Comparison of ENCODE assay signal across 8 cellular contexts in genomic region chr3:66971891-66972551, GRCh38. TPM values are rescaled to one million over a fixed set of nuclear protein-coding genes. Genes with fewer than 3 reads are reported as not detected.
DNase-seq lines count a peak whose midpoint lies in the region; ATAC-seq and TF ChIP-seq lines count a peak whose summit lies in the region.

No MANE protein-coding gene starts in this region.

- H3K27ac ChIP-seq in AG04450 (ENCODE audit: low read depth, low read length) = no peak overlapping the region

- POLR2A ChIA-PET in AG04450 (lab: Yijun Ruan, JAX) = interaction anchor here (0.9 kb wide), 1 partner anchor 26 kb away, joined by 4 read pairs; the partner anchor contains the start of gene KBTBD8

- peak overlapping the region; percentile 65 for H3K27ac Mint-ChIP-seq in central memory CD8-positive, alpha-beta T cell (ENCODE audit: low read depth)

- peak overlapping the region; percentile 53 for H3K4me3 ChIP-seq in AG04450 (ENCODE audit: low read depth, low read length)
- H3K4me3 ChIP-seq in kidney epithelial cell (ENCODE audit: low read depth, low read length) = peak overlapping the region; percentile 15

- H3K27me3 Mint-ChIP-seq in central memory CD8-positive, alpha-beta T cell = no peaks in the 10 kb centered on the region

- CTCF ChIA-PET in AG04450 (lab: Charles Lee) = interaction anchor here (0.6 to 5.0 kb wide), 46 partner anchors 11 to 2000 kb away, joined by 3 to 92 read pairs (median 4); partner anchors contain the start of gene KBTBD8

- TF ChIP-seq CTCF in AG04450 (IDR thresholded peaks at IDR 0.05; ENCODE audit: low read depth, low read length) (peak; percentile 97), kidney epithelial cell (IDR thresholded peaks at IDR 0.05; ENCODE audit: insufficient read depth, low read length, poor library complexity, severe bottlenecking) (peak; percentile 84)

- DNase-seq in AG04450 (ENCODE audit: low read depth, low spot score) (peak; percentile 50), NCI-H2196 (lab: John Stamatoyannopoulos, UW; ENCODE audit: unreplicated experiment) (peak; percentile 57), kidney epithelial cell (ENCODE audit: low read depth) (peak; percentile 37)
- peak; percentile 24 to 30 (median 26) for DNase-seq in activated CD4-positive, CD25-positive, alpha-beta regulatory T cell (lab: John Stamatoyannopoulos, UW)
- peak; percentile 27 to 38 for DNase-seq in central memory CD8-positive, alpha-beta T cell (ENCODE audit: low spot score in 2 of 2)
- peak; percentile 32 to 55 for DNase-seq in stimulated activated CD4-positive, alpha-beta T cell treated with anti-CD3 and anti-CD28 coated beads, Interleukin-1b, Interleukin-23, amount 100 ng/mL, for 4 hours (ENCODE audit: low read depth in 2 of 2)

- no peaks in the 10 kb centered on the region for H3K36me3 ChIP-seq in kidney epithelial cell (ENCODE audit: control insufficient read depth, insufficient read depth, low read length)

- no peaks in the 10 kb centered on the region for H3K36me3 Mint-ChIP-seq in central memory CD8-positive, alpha-beta T cell (ENCODE audit: insufficient read depth)

- H3K9me3 ChIP-seq in AG04450 (ENCODE audit: control insufficient read depth, insufficient read depth, low read length) = no peaks in the 10 kb centered on the region

- no peaks in the 10 kb centered on the region for H3K9me3 Mint-ChIP-seq in central memory CD8-positive, alpha-beta T cell

- H3K4me1 Mint-ChIP-seq in central memory CD8-positive, alpha-beta T cell = peaks cover 13% of the 10 kb centered on the region

- peak; percentile 97 for ATAC-seq in GM18519 (IDR thresholded peaks at IDR 0.05; ENCODE audit: low FRiP score, unreplicated experiment)
- ATAC-seq in HG03064 (IDR thresholded peaks at IDR 0.05; ENCODE audit: low read depth, unreplicated experiment) = peak; percentile 100
- peak; percentile 91 for ATAC-seq in central memory CD8-positive, alpha-beta T cell (replicated peaks; ENCODE audit: extremely low read depth, poor library complexity, severe bottlenecking)

- H3K27me3 ChIP-seq in AG04450 (ENCODE audit: control insufficient read depth, insufficient read depth, low read length) = peaks cover 2% of the 10 kb centered on the region
- H3K27me3 ChIP-seq in kidney epithelial cell (ENCODE audit: control insufficient read depth, insufficient read depth, low read length) = no peaks in the 10 kb centered on the region

- peak overlapping the region; percentile 84 for H3K4me3 Mint-ChIP-seq in central memory CD8-positive, alpha-beta T cell

RNA-seq across cellular contexts. Expression of gene KBTBD8, which starts 26.1 kb away (rescaled TPM):
- polyA plus RNA-seq in AG04450 (2011; rRNA removed) = 1.9 and 2.0 TPM in 2 replicates
- polyA minus RNA-seq in AG04450 (2011; rRNA and poly(A)+ RNA removed) = 1.4 and 5.3 TPM in 2 replicates
- 0.67 and 0.89 TPM in 2 replicates for total RNA-seq in kidney epithelial cell
